6 cellular contexts compared by ENCODE assay signal in the genomic region with DNA sequence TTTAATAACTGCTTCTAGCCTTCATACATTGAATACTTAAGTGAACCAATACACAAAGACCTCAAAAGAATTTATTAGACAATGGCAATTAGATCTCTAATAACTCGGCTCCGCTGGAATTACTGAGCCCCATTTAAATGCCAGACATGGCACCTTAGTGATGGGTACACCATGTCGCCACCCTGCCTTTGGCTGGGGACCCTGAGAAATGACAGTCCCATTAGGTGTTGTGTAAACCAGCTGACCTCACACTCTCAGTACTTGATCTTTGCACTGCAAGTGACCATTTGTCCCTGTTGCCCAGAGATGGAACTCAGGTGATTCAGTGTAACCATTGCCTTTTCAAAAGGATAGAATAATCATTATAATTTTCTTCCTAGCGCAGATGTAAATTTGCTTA.
"Had no signal": no experiment of that assay in that cellular context is flagged by ENCODE, and none has a peak within 500 bp of the region (broad histone marks: within the 10 kb centered on the region; RNA-seq: fewer than 3 reads in every experiment).

No MANE protein-coding gene starts in this region.

- H3K4me3 ChIP-seq: K562 had no signal

- ATAC-seq: K562 had no signal

- DNase-seq: KBM-7, KG1 had no signal

- FAIRE-seq: HTR-8/SVneo, K562 had no signal

- H3K27me3 Mint-ChIP-seq: IgD-negative memory B cell had no signal

- H3K4me1 Mint-ChIP-seq: IgD-negative memory B cell had no signal

- H3K27ac ChIP-seq: HL-60 had no signal

- H3K4me3 Mint-ChIP-seq: IgD-negative memory B cell had no signal

- H3K27ac Mint-ChIP-seq: IgD-negative memory B cell had no signal
